14 cellular contexts compared by ENCODE assay signal in the genomic region with DNA sequence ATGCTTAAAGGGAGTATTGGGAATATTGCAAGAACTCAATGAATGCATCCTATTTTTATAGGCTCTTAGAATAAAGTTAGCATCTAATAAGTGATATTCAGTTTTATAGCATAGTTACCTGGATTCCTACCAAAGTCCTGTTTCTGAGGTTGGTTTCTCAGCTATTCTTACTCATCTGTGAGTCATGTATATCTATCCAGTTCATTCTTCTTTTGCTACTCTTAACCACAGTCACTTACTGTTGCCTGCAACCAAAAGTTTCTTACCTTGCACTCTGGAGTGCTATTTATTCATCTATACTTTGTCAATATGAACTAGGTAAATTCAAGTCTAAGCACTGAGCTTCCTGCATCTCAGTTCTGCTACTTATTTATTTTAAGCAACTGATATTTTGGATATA.
DNase-seq lines count a peak whose midpoint lies in the region; ATAC-seq lines count a peak whose summit lies in the region.
"Had no signal": no experiment of that assay in that cellular context is flagged by ENCODE, and none has a peak within 500 bp of the region (broad histone marks: within the 10 kb centered on the region; RNA-seq: fewer than 3 reads in every experiment).

No MANE protein-coding gene starts in this region.

- DNase-seq in RKO (ENCODE audit: low spot score) (peak; percentile 16), kidney tubule cell (ENCODE audit: low spot score) (peak; percentile 46), T-helper 17 cell (no peak), posterior cingulate gyrus (no peak), 8988T (no peak), UCSD-AML1 (lab: John Stamatoyannopoulos, UW; ENCODE audit: unreplicated experiment) (no peak)
- DNase-seq: activated CD4-positive, CD25-positive, alpha-beta regulatory T cell; activated CD8-positive, alpha-beta memory T cell treated with anti-CD3 and anti-CD28 coated beads, Interleukin-2, amount 50 U/mL, for 48 hours; activated naive CD8-positive, alpha-beta T cell treated with anti-CD3 and anti-CD28 coated beads, Interleukin-2, amount 10 ng/mL, durations not matched to agents 7 days and 5 days; CD4-positive, alpha-beta T cell; colonic mucosa; substantia nigra had no signal

- intact Hi-C loops in posterior cingulate gyrus (cut with DNase I): no loop called here

- ATAC-seq in GM21360 (IDR thresholded peaks at IDR 0.05; ENCODE audit: unreplicated experiment) (peak; percentile 81), HG02981 (IDR thresholded peaks at IDR 0.05; ENCODE audit: unreplicated experiment) (peak; percentile 89), T-helper 17 cell (no peak)

- H3K27ac Mint-ChIP-seq in T-helper 17 cell: no peak overlapping the region
- H3K27ac Mint-ChIP-seq: activated naive CD8-positive, alpha-beta T cell treated with anti-CD3 and anti-CD28 coated beads, Interleukin-2, amount 10 ng/mL, durations not matched to agents 7 days and 5 days; CD4-positive, alpha-beta T cell had no signal

- no peaks in the 10 kb centered on the region for H3K36me3 Mint-ChIP-seq in T-helper 17 cell (ENCODE audit: low read depth)
- H3K36me3 Mint-ChIP-seq: activated naive CD8-positive, alpha-beta T cell treated with anti-CD3 and anti-CD28 coated beads, Interleukin-2, amount 10 ng/mL, durations not matched to agents 7 days and 5 days had no signal

- H3K4me1 Mint-ChIP-seq in T-helper 17 cell: no peaks in the 10 kb centered on the region
- H3K4me1 Mint-ChIP-seq: activated naive CD8-positive, alpha-beta T cell treated with anti-CD3 and anti-CD28 coated beads, Interleukin-2, amount 10 ng/mL, durations not matched to agents 7 days and 5 days had no signal

- no peak overlapping the region for H3K4me3 Mint-ChIP-seq in T-helper 17 cell
- H3K4me3 Mint-ChIP-seq: activated naive CD8-positive, alpha-beta T cell treated with anti-CD3 and anti-CD28 coated beads, Interleukin-2, amount 10 ng/mL, durations not matched to agents 7 days and 5 days; CD4-positive, alpha-beta T cell had no signal

- no peaks in the 10 kb centered on the region for H3K27me3 Mint-ChIP-seq in T-helper 17 cell
- H3K27me3 Mint-ChIP-seq: activated naive CD8-positive, alpha-beta T cell treated with anti-CD3 and anti-CD28 coated beads, Interleukin-2, amount 10 ng/mL, durations not matched to agents 7 days and 5 days; CD4-positive, alpha-beta T cell had no signal

- H3K9me3 ChIP-seq in T-helper 17 cell (ENCODE audit: control insufficient read depth, low read length, poor library complexity, severe bottlenecking): no peaks in the 10 kb centered on the region
- H3K9me3 ChIP-seq: colonic mucosa had no signal

Comparison
In these comparisons a context has a peak if more than half of its experiments do, and no peak if none do; other contexts are left out.
1. DNase-seq: peak in RKO (single experiment) and kidney tubule cell (single experiment); none in T-helper 17 cell (0 of 3), posterior cingulate gyrus (0 of 10), 8988T (single experiment) and UCSD-AML1 (single experiment).